ENCODE assay signal across 7 cellular contexts in genomic region chr22:37661160-37661924, GRCh38. TPM values are rescaled to one million over a fixed set of nuclear protein-coding genes. Genes with fewer than 3 reads are reported as not detected.
DNase-seq lines count a peak whose midpoint lies in the region; ATAC-seq and TF ChIP-seq lines count a peak whose summit lies in the region.

No MANE protein-coding gene starts in this region.

- H3K4me1 ChIP-seq in left ventricle myocardium inferior (peaks cover 52% of the 10 kb centered on the region), skeletal muscle satellite cell (ENCODE audit: control insufficient read depth, insufficient read depth, low read length) (peaks cover 57% of the 10 kb centered on the region)

- H3K4me2 ChIP-seq in skeletal muscle satellite cell (ENCODE audit: low read length): peak overlapping the region; percentile 96

- no peak overlapping the region for H3K27ac Mint-ChIP-seq in activated naive CD8-positive, alpha-beta T cell treated with anti-CD3 and anti-CD28 coated beads, Interleukin-2, amount 10 ng/mL, durations not matched to agents 7 days and 5 days

- H3K36me3 Mint-ChIP-seq in activated naive CD8-positive, alpha-beta T cell treated with anti-CD3 and anti-CD28 coated beads, Interleukin-2, amount 10 ng/mL, durations not matched to agents 7 days and 5 days: peaks cover 4% of the 10 kb centered on the region

- peak; percentile 45 for TF ChIP-seq CTCF in GM06990 (IDR thresholded peaks at IDR 0.05; ENCODE audit: insufficient read depth, low read length, poor library complexity, severe bottlenecking)
- peak; percentile 54 for TF ChIP-seq CTCF in left ventricle myocardium inferior (IDR thresholded peaks at IDR 0.05; ENCODE audit: borderline replicate concordance)

- intact Hi-C loops in left ventricle myocardium inferior (cut with micrococcal nuclease): no loop called here

- H3K9me3 ChIP-seq in left ventricle myocardium inferior (replicated peaks) (no peaks in the 10 kb centered on the region), skeletal muscle satellite cell (replicated peaks; ENCODE audit: low read length) (no peaks in the 10 kb centered on the region)

- no peaks in the 10 kb centered on the region for H3K9me3 Mint-ChIP-seq in activated naive CD8-positive, alpha-beta T cell treated with anti-CD3 and anti-CD28 coated beads, Interleukin-2, amount 10 ng/mL, durations not matched to agents 7 days and 5 days

- H3K4me3 Mint-ChIP-seq in activated naive CD8-positive, alpha-beta T cell treated with anti-CD3 and anti-CD28 coated beads, Interleukin-2, amount 10 ng/mL, durations not matched to agents 7 days and 5 days: peak overlapping the region; percentile 91

- H3K27me3 ChIP-seq in GM06990 (replicated peaks; ENCODE audit: control insufficient read depth, insufficient read depth, low read length) (no peaks in the 10 kb centered on the region), left ventricle myocardium inferior (ENCODE audit: low read depth) (no peaks in the 10 kb centered on the region), skeletal muscle satellite cell (ENCODE audit: control insufficient read depth, insufficient read depth, low read length) (no peaks in the 10 kb centered on the region)

- ATAC-seq in activated naive CD8-positive, alpha-beta T cell treated with anti-CD3 and anti-CD28 coated beads, Interleukin-2, amount 10 ng/mL, durations not matched to agents 7 days and 5 days (ENCODE audit: low read depth): no peak
- ATAC-seq in GM21528 (IDR thresholded peaks at IDR 0.05; ENCODE audit: low FRiP score, unreplicated experiment) (no peak), HG02588 (IDR thresholded peaks at IDR 0.05; ENCODE audit: unreplicated experiment) (no peak)

- peak overlapping the region; percentile 79 for H3K27ac ChIP-seq in left ventricle myocardium inferior (replicated peaks)

- no peak for DNase-seq in GM06990 (ENCODE audit: extremely low read depth, insufficient read length)
- peak; percentile 25 for DNase-seq in NCI-H1694 (lab: John Stamatoyannopoulos, UW)
- DNase-seq in activated naive CD8-positive, alpha-beta T cell treated with anti-CD3 and anti-CD28 coated beads, Interleukin-2, amount 10 ng/mL, durations not matched to agents 7 days and 5 days: no peak
- DNase-seq in left ventricle myocardium inferior: no peak

- H3K27me3 Mint-ChIP-seq in activated naive CD8-positive, alpha-beta T cell treated with anti-CD3 and anti-CD28 coated beads, Interleukin-2, amount 10 ng/mL, durations not matched to agents 7 days and 5 days: no peaks in the 10 kb centered on the region

- H3K36me3 ChIP-seq in GM06990 (ENCODE audit: control insufficient read depth, insufficient read depth, low read length) (peaks cover 10% of the 10 kb centered on the region), left ventricle myocardium inferior (peaks cover 12% of the 10 kb centered on the region), skeletal muscle satellite cell (ENCODE audit: insufficient read depth, low read length) (peaks cover 8% of the 10 kb centered on the region)

- POLR2A ChIA-PET in activated naive CD8-positive, alpha-beta T cell treated with anti-CD3 and anti-CD28 coated beads, Interleukin-2, amount 10 ng/mL, durations not matched to agents 7 days and 5 days (lab: Charles Lee): interaction anchor here (0.5 to 9.9 kb wide), 5 partner anchors 17 to 52 kb away, joined by 3 to 216 read pairs (median 4); partner anchors contain the start of genes LGALS1 and NOL12

- H3K4me1 Mint-ChIP-seq in activated naive CD8-positive, alpha-beta T cell treated with anti-CD3 and anti-CD28 coated beads, Interleukin-2, amount 10 ng/mL, durations not matched to agents 7 days and 5 days: peaks cover 40% of the 10 kb centered on the region

- H3K4me3 ChIP-seq in GM06990 (replicated peaks; ENCODE audit: low read depth, low read length) (peak overlapping the region; percentile 91), left ventricle myocardium inferior (peak overlapping the region; percentile 6), skeletal muscle satellite cell (ENCODE audit: low read length) (peak overlapping the region; percentile 38)

- peak overlapping the region; percentile 51 for H3K9ac ChIP-seq in skeletal muscle satellite cell (ENCODE audit: low read depth, low read length)

RNA-seq across cellular contexts. Expression of gene PDXP, which starts 2.8 kb away (rescaled TPM):
- 10 to 100 TPM; 16.4 to 16.6 TPM for total RNA-seq in activated naive CD8-positive, alpha-beta T cell treated with anti-CD3 and anti-CD28 coated beads, Interleukin-2, amount 10 ng/mL, durations not matched to agents 7 days and 5 days
- 23.9 TPM for total RNA-seq in left ventricle myocardium inferior
- total RNA-seq in skeletal muscle satellite cell (2012; rRNA removed): 10.1 and 17.3 TPM in 2 replicates

RNA-seq across cellular contexts. Expression of gene LGALS1, which starts 14.1 kb away (rescaled TPM):
- total RNA-seq in activated naive CD8-positive, alpha-beta T cell treated with anti-CD3 and anti-CD28 coated beads, Interleukin-2, amount 10 ng/mL, durations not matched to agents 7 days and 5 days: 1,000 to 10,000 TPM; 1,082 to 1,187 TPM
- total RNA-seq in left ventricle myocardium inferior: 843 TPM
- total RNA-seq in skeletal muscle satellite cell (2012; rRNA removed): 4,494 and 5,107 TPM in 2 replicates

RNA-seq across cellular contexts. Expression of gene SH3BP1, which starts 21.9 kb away (rescaled TPM):
- total RNA-seq in activated naive CD8-positive, alpha-beta T cell treated with anti-CD3 and anti-CD28 coated beads, Interleukin-2, amount 10 ng/mL, durations not matched to agents 7 days and 5 days: 100 to 1,000 TPM; 157 to 169 TPM
- 2.5 TPM for total RNA-seq in left ventricle myocardium inferior
- 10.5 and 13.4 TPM in 2 replicates for total RNA-seq in skeletal muscle satellite cell (2012; rRNA removed)

RNA-seq across cellular contexts. Expression of gene NOL12, which starts 24.8 kb away (rescaled TPM):
- 10 to 100 TPM; 42.8 to 50.4 TPM for total RNA-seq in activated naive CD8-positive, alpha-beta T cell treated with anti-CD3 and anti-CD28 coated beads, Interleukin-2, amount 10 ng/mL, durations not matched to agents 7 days and 5 days
- total RNA-seq in left ventricle myocardium inferior: 12.8 TPM
- 38.0 and 39.5 TPM in 2 replicates for total RNA-seq in skeletal muscle satellite cell (2012; rRNA removed)

RNA-seq across cellular contexts. Expression of gene TRIOBP, which starts 35.5 kb away (rescaled TPM):
- 10 to 100 TPM; 41.4 to 44.4 TPM for total RNA-seq in activated naive CD8-positive, alpha-beta T cell treated with anti-CD3 and anti-CD28 coated beads, Interleukin-2, amount 10 ng/mL, durations not matched to agents 7 days and 5 days
- 86.5 TPM for total RNA-seq in left ventricle myocardium inferior
- total RNA-seq in skeletal muscle satellite cell (2012; rRNA removed): 186 and 191 TPM in 2 replicates

Comparison
In these comparisons a context has a peak if more than half of its experiments do, and no peak if none do; other contexts are left out.
1. H3K4me3 ChIP-seq: peak in every context shown above with its lines; median percentile 91 in GM06990; 38 in skeletal muscle satellite cell; 6 in left ventricle myocardium inferior.
2. RNA of gene SH3BP1, which starts 21.9 kb away (total RNA-seq): 157 to 169 TPM in activated naive CD8-positive, alpha-beta T cell treated with anti-CD3 and anti-CD28 coated beads, Interleukin-2, amount 10 ng/mL, durations not matched to agents 7 days and 5 days; 2.5 TPM in left ventricle myocardium inferior (single experiment); every median in the first group is over 10 times any median in the second.